17 cellular contexts compared by ENCODE assay signal in the genomic region with DNA sequence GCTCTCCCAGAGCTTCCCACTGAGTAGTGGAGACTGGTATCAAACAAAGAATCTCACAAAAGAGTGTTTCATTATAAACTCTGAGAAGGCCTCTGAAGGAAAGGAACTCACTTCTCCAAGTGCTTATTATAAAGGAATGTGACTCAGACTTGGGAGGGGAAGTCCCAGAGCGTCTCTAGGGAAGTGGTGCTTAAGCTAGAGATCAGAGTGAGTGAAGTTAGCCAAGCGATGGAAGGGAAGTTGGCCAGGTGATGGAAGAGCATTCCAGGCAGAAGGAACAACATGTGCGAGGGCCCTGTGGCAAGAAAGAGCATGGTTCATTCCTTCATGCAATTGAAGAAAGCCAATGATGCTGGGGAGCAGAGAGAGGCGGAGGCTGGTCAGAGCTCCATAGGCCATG. TPM values are rescaled to one million over a fixed set of nuclear protein-coding genes. Genes with fewer than 3 reads are reported as not detected.
DNase-seq lines count a peak whose midpoint lies in the region; ATAC-seq and TF ChIP-seq lines count a peak whose summit lies in the region.
"Had no signal": no experiment of that assay in that cellular context is flagged by ENCODE, and none has a peak within 500 bp of the region (broad histone marks: within the 10 kb centered on the region; RNA-seq: fewer than 3 reads in every experiment).

No MANE protein-coding gene starts in this region.

- H3K27ac Mint-ChIP-seq in activated CD4-positive, alpha-beta T cell treated with anti-CD3 and anti-CD28 coated beads for 36 hours: no peak overlapping the region
- H3K27ac Mint-ChIP-seq in activated CD4-positive, alpha-beta T cell treated with anti-CD3 and anti-CD28 coated beads, Interleukin-2, amount 10 ng/mL, durations not matched to agents 24 days and 14 days: no peak overlapping the region
- H3K27ac Mint-ChIP-seq: memory B cell, type B pancreatic cell, WTC11 had no signal

- no peak for TF ChIP-seq CTCF in NB4 (IDR thresholded peaks at IDR 0.05; ENCODE audit: low read depth, low read length)
- no peak for TF ChIP-seq CTCF in epithelial cell of esophagus (IDR thresholded peaks at IDR 0.05; ENCODE audit: insufficient read depth, low read depth, low read length, missing control alignments)
- no peak for TF ChIP-seq CTCF in retinal pigment epithelial cell (conservative IDR thresholded peaks at IDR 0.05; ENCODE audit: low read depth, low read length)
- no peak for TF ChIP-seq CTCF in psoas muscle (IDR thresholded peaks at IDR 0.05)

- H3K36me3 Mint-ChIP-seq in activated CD4-positive, alpha-beta T cell treated with anti-CD3 and anti-CD28 coated beads for 36 hours (ENCODE audit: low read depth): peaks cover 10% of the 10 kb centered on the region
- H3K36me3 Mint-ChIP-seq in activated CD4-positive, alpha-beta T cell treated with anti-CD3 and anti-CD28 coated beads, Interleukin-2, amount 10 ng/mL, durations not matched to agents 24 days and 14 days (ENCODE audit: low read depth): peaks cover 14% of the 10 kb centered on the region
- H3K36me3 Mint-ChIP-seq: memory B cell had no signal

- no peak overlapping the region for H3K4me3 Mint-ChIP-seq in activated CD4-positive, alpha-beta T cell treated with anti-CD3 and anti-CD28 coated beads for 36 hours
- no peak overlapping the region for H3K4me3 Mint-ChIP-seq in activated CD4-positive, alpha-beta T cell treated with anti-CD3 and anti-CD28 coated beads, Interleukin-2, amount 10 ng/mL, durations not matched to agents 24 days and 14 days
- H3K4me3 Mint-ChIP-seq: type B pancreatic cell had no signal

- H3K4me1 Mint-ChIP-seq in activated CD4-positive, alpha-beta T cell treated with anti-CD3 and anti-CD28 coated beads for 36 hours: peaks cover 2% of the 10 kb centered on the region
- H3K4me1 Mint-ChIP-seq in activated CD4-positive, alpha-beta T cell treated with anti-CD3 and anti-CD28 coated beads, Interleukin-2, amount 10 ng/mL, durations not matched to agents 24 days and 14 days: peaks cover 7% of the 10 kb centered on the region
- H3K4me1 Mint-ChIP-seq: WTC11 had no signal

- WGBS in psoas muscle, 3 donors: 79 to 84% (median 83%) methylated on average over 4 of the region's 4 CpGs

- H3K27me3 Mint-ChIP-seq in activated CD4-positive, alpha-beta T cell treated with anti-CD3 and anti-CD28 coated beads for 36 hours: peaks cover 2% of the 10 kb centered on the region
- H3K27me3 Mint-ChIP-seq in activated CD4-positive, alpha-beta T cell treated with anti-CD3 and anti-CD28 coated beads, Interleukin-2, amount 10 ng/mL, durations not matched to agents 24 days and 14 days: peaks cover 7% of the 10 kb centered on the region
- H3K27me3 Mint-ChIP-seq: type B pancreatic cell had no signal

- H3K9me3 ChIP-seq in psoas muscle: no peaks in the 10 kb centered on the region
- H3K9me3 ChIP-seq: HAP-1 had no signal

- POLR2A ChIA-PET in activated CD4-positive, alpha-beta T cell treated with anti-CD3 and anti-CD28 coated beads for 36 hours (lab: Charles Lee): no interaction called here

- H3K9me3 Mint-ChIP-seq in activated CD4-positive, alpha-beta T cell treated with anti-CD3 and anti-CD28 coated beads for 36 hours (ENCODE audit: low read depth): no peaks in the 10 kb centered on the region
- no peaks in the 10 kb centered on the region for H3K9me3 Mint-ChIP-seq in activated CD4-positive, alpha-beta T cell treated with anti-CD3 and anti-CD28 coated beads, Interleukin-2, amount 10 ng/mL, durations not matched to agents 24 days and 14 days
- H3K9me3 Mint-ChIP-seq: memory B cell had no signal

- DNase-seq in activated CD4-positive, alpha-beta T cell treated with anti-CD3 and anti-CD28 coated beads for 36 hours: peak; percentile 9
- no peak for DNase-seq in activated CD4-positive, alpha-beta T cell treated with anti-CD3 and anti-CD28 coated beads, Interleukin-2, amount 10 ng/mL, durations not matched to agents 24 days and 14 days
- DNase-seq in NB4 (ENCODE audit: low read depth) (peak; percentile 54), epithelial cell of esophagus (ENCODE audit: low read depth) (peak; percentile 71), retinal pigment epithelial cell (ENCODE audit: low read depth) (peak; percentile 47), psoas muscle (no peak)
- DNase-seq: DMS79; effector CD4-positive, alpha-beta T cell; NCI-H2029; occipital lobe had no signal

- intact Hi-C loops in activated CD4-positive, alpha-beta T cell treated with anti-CD3 and anti-CD28 coated beads for 36 hours (cut with DNase I, micrococcal nuclease): loop anchor here in 1 of 2 experiments (5.0 kb wide), 2 partner anchors 232 to 492 kb away; no protein-coding TSS in a partner anchor
- intact Hi-C loops in activated CD4-positive, alpha-beta T cell treated with anti-CD3 and anti-CD28 coated beads, Interleukin-2, amount 10 ng/mL, durations not matched to agents 24 days and 14 days (cut with micrococcal nuclease): loop anchor here (5.0 kb wide), 2 partner anchors 303 to 377 kb away; no protein-coding TSS in a partner anchor
- intact Hi-C loops in psoas muscle (cut with DNase I): loop anchor here in 1 of 2 donors (5.0 kb wide), 1 partner anchor 113 kb away; no protein-coding TSS in a partner anchor

- H3K4me1 ChIP-seq in psoas muscle: peaks cover 5% of the 10 kb centered on the region

- H3K4me3 ChIP-seq in NB4 (ENCODE audit: low read depth, low read length) (no peak overlapping the region), epithelial cell of esophagus (ENCODE audit: low read length) (no peak overlapping the region), retinal pigment epithelial cell (ENCODE audit: low read length) (no peak overlapping the region), psoas muscle (no peak overlapping the region)
- H3K4me3 ChIP-seq: A549, HAP-1 had no signal

- H3K27me3 ChIP-seq in psoas muscle (ENCODE audit: insufficient read depth in 3 of 3, low read length in 2 of 3): no peaks in the 10 kb centered on the region

- no peak for ATAC-seq in activated CD4-positive, alpha-beta T cell treated with anti-CD3 and anti-CD28 coated beads for 36 hours
- ATAC-seq in HG03469 (IDR thresholded peaks at IDR 0.05; ENCODE audit: unreplicated experiment) (no peak), HG03135 (IDR thresholded peaks at IDR 0.05; ENCODE audit: unreplicated experiment) (no peak), psoas muscle (no peak)
- ATAC-seq: A549, WTC11 had no signal

- CTCF ChIA-PET in activated CD4-positive, alpha-beta T cell treated with anti-CD3 and anti-CD28 coated beads for 36 hours (lab: Charles Lee): no interaction called here

- TF ChIP-seq POLR2A in NB4 (IDR thresholded peaks at IDR 0.05; ENCODE audit: extremely low read depth, insufficient read length): no peak

- no peaks in the 10 kb centered on the region for H3K36me3 ChIP-seq in psoas muscle (ENCODE audit: insufficient read depth in 1 of 2, low read depth in 1 of 2)

- H3K27ac ChIP-seq in psoas muscle: no peak overlapping the region
- H3K27ac ChIP-seq: A549 had no signal

RNA-seq across cellular contexts. Expression of gene XYLB, which starts 2.3 kb away (rescaled TPM):
- 1 to 10 TPM; 5.0 to 5.3 TPM for total RNA-seq in activated CD4-positive, alpha-beta T cell treated with anti-CD3 and anti-CD28 coated beads for 36 hours
- 11.1 and 11.6 TPM in 2 replicates for total RNA-seq in activated CD4-positive, alpha-beta T cell treated with anti-CD3 and anti-CD28 coated beads, Interleukin-2, amount 10 ng/mL, durations not matched to agents 24 days and 14 days
- total RNA-seq in psoas muscle: 1 to 10 TPM in 3 of 4 donors, under 1 TPM in 1; 0.78 to 1.3 (median 1.3) TPM
- polyA plus RNA-seq in psoas muscle: under 1 TPM; 0.11 to 0.42 (median 0.34) TPM

Comparison
In these comparisons a context has a peak if more than half of its experiments do, and no peak if none do; other contexts are left out.
1. DNase-seq: peak in activated CD4-positive, alpha-beta T cell treated with anti-CD3 and anti-CD28 coated beads for 36 hours (single experiment), NB4 (single experiment), epithelial cell of esophagus (single experiment) and retinal pigment epithelial cell (single experiment); none in activated CD4-positive, alpha-beta T cell treated with anti-CD3 and anti-CD28 coated beads, Interleukin-2, amount 10 ng/mL, durations not matched to agents 24 days and 14 days (single experiment) and psoas muscle (0 of 2).